ENCODE assay signal across 35 cellular contexts in genomic region chr7:82469207-82469606, GRCh38. TPM values are rescaled to one million over a fixed set of nuclear protein-coding genes. Genes with fewer than 3 reads are reported as not detected.
"Had no signal": no experiment of that assay in that cellular context is flagged by ENCODE, and none has a peak within 500 bp of the region (broad histone marks: within the 10 kb centered on the region; RNA-seq: fewer than 3 reads in every experiment).

No MANE protein-coding gene starts in this region.

- DNase-seq: activated CD4-positive, alpha-beta memory T cell treated with anti-CD3 and anti-CD28 coated beads for 36 hours; activated CD4-positive, alpha-beta T cell treated with anti-CD3 and anti-CD28 coated beads for 36 hours; activated CD4-positive, alpha-beta T cell treated with anti-CD3 and anti-CD28 coated beads, Interleukin-2, amount 50 U/mL, for 1 hour; activated CD8-positive, alpha-beta memory T cell treated with anti-CD3 and anti-CD28 coated beads, Interleukin-2, amount 50 U/mL, for 4 hours; activated gamma-delta T cell treated with Interleukin-2 at 50 U/mL for 16 hours; activated naive CD4-positive, alpha-beta T cell treated with anti-CD3 and anti-CD28 coated beads for 36 hours; activated T-cell treated with anti-CD3 and anti-CD28 coated beads for 4 hours; activated T-cell treated with anti-CD3 and anti-CD28 coated beads, Interleukin-2, amount 50 U/mL, for 4 hours; body of pancreas; Kasumi-1; KG1; MG63; NCI-H1048; NCI-H1105 treated with DMSO at 0.1 percent for 48 hours; NCI-H1436; NCI-H1694; NCI-H1930; NCI-H2227 treated with DMSO at 0.1 percent for 48 hours; NCI-H446; NCI-H510A treated with DMSO at 0.1 percent for 48 hours; NCI-H526 treated with DMSO at 0.1 percent for 48 hours; NK-92 treated with Interleukin-12 subunit alpha and Interleukin-12 subunit beta, amount 100 ng/mL, for 24 hours; PC-9; SW 1271; T-helper 1 cell; T-helper 2 cell; T-helper 9 cell had no signal

- H3K27me3 Mint-ChIP-seq: activated CD4-positive, alpha-beta memory T cell treated with anti-CD3 and anti-CD28 coated beads for 36 hours; activated CD4-positive, alpha-beta T cell treated with anti-CD3 and anti-CD28 coated beads for 36 hours had no signal

- H3K4me2 ChIP-seq: PC-9 had no signal

- H3K4me1 Mint-ChIP-seq: activated CD4-positive, alpha-beta T cell treated with anti-CD3 and anti-CD28 coated beads for 36 hours had no signal

- ATAC-seq: activated CD4-positive, alpha-beta T cell treated with anti-CD3 and anti-CD28 coated beads for 36 hours; activated CD4-positive, CD25-positive, alpha-beta regulatory T cell treated with anti-CD3 and anti-CD28 coated beads, Interleukin-2, amount 50 U/mL, for 24 hours; activated naive CD4-positive, alpha-beta T cell treated with anti-CD3 and anti-CD28 coated beads, Interleukin-2, amount 50 U/mL, for 72 hours; activated T-cell treated with anti-CD3 and anti-CD28 coated beads, Interleukin-2, amount 50 U/mL, for 4 hours; body of pancreas; Right ventricle myocardium inferior had no signal

- H3K27ac ChIP-seq: adrenal gland, body of pancreas, breast epithelium, PC-9, RWPE1 had no signal

- H3K4me1 ChIP-seq: adrenal gland, body of pancreas, breast epithelium had no signal

- H3K36me3 Mint-ChIP-seq: activated CD4-positive, alpha-beta memory T cell treated with anti-CD3 and anti-CD28 coated beads for 36 hours; activated naive CD4-positive, alpha-beta T cell treated with anti-CD3 and anti-CD28 coated beads, Interleukin-2, amount 50 U/mL, for 72 hours had no signal

- H3K4me3 Mint-ChIP-seq: activated CD4-positive, alpha-beta memory T cell treated with anti-CD3 and anti-CD28 coated beads for 36 hours; activated CD4-positive, alpha-beta T cell treated with anti-CD3 and anti-CD28 coated beads for 36 hours; activated naive CD4-positive, alpha-beta T cell treated with anti-CD3 and anti-CD28 coated beads for 36 hours; activated T-cell treated with anti-CD3 and anti-CD28 coated beads, Interleukin-2, amount 50 U/mL, for 4 hours; activated T-helper 1 cell treated with anti-CD3 and anti-CD28 coated beads, Interleukin-12 subunit alpha, Interleukin-12 subunit beta, Interleukin-2, Interleukin-4 antibody, amounts not matched to agents 30 ng/mL and 10 ng/mL and 1 ng/mL, durations not matched to agents 14 hours and 24 hours and 36 hours had no signal

- H3K36me3 ChIP-seq: adrenal gland, breast epithelium, MG63 had no signal

- H3K9me3 Mint-ChIP-seq: activated T-cell treated with anti-CD3 and anti-CD28 coated beads, Interleukin-2, amount 50 U/mL, for 4 hours; activated T-helper 1 cell treated with anti-CD3 and anti-CD28 coated beads, Interleukin-12 subunit alpha, Interleukin-12 subunit beta, Interleukin-2, Interleukin-4 antibody, amounts not matched to agents 30 ng/mL and 10 ng/mL and 1 ng/mL, durations not matched to agents 14 hours and 24 hours and 36 hours had no signal

- H3K4me3 ChIP-seq: adrenal gland, body of pancreas, breast epithelium, MG63, PC-9 had no signal

- H3K27me3 ChIP-seq: adrenal gland, body of pancreas, breast epithelium, MG63 had no signal

- H3K27ac Mint-ChIP-seq: activated CD4-positive, alpha-beta memory T cell treated with anti-CD3 and anti-CD28 coated beads for 36 hours; activated CD4-positive, alpha-beta T cell treated with anti-CD3 and anti-CD28 coated beads for 36 hours; activated naive CD4-positive, alpha-beta T cell treated with anti-CD3 and anti-CD28 coated beads for 36 hours; activated naive CD4-positive, alpha-beta T cell treated with anti-CD3 and anti-CD28 coated beads, Interleukin-2, amount 50 U/mL, for 72 hours; activated T-helper 1 cell treated with anti-CD3 and anti-CD28 coated beads, Interleukin-12 subunit alpha, Interleukin-12 subunit beta, Interleukin-2, Interleukin-4 antibody, amounts not matched to agents 30 ng/mL and 10 ng/mL and 1 ng/mL, durations not matched to agents 14 hours and 24 hours and 36 hours had no signal

RNA-seq across cellular contexts. Expression of gene CACNA2D1, which starts 25.6 kb away (rescaled TPM):
- total RNA-seq: activated CD4-positive, alpha-beta memory T cell treated with anti-CD3 and anti-CD28 coated beads for 36 hours; activated CD4-positive, alpha-beta T cell treated with anti-CD3 and anti-CD28 coated beads for 36 hours; activated naive CD4-positive, alpha-beta T cell treated with anti-CD3 and anti-CD28 coated beads for 36 hours; activated naive CD4-positive, alpha-beta T cell treated with anti-CD3 and anti-CD28 coated beads, Interleukin-2, amount 50 U/mL, for 72 hours; activated T-helper 1 cell treated with anti-CD3 and anti-CD28 coated beads, Interleukin-12 subunit alpha, Interleukin-12 subunit beta, Interleukin-2, Interleukin-4 antibody, amounts not matched to agents 30 ng/mL and 10 ng/mL and 1 ng/mL, durations not matched to agents 14 hours and 24 hours and 36 hours; OCI-LY7 had no signal
